In genomic region chr14:100726812-100727564, GRCh38 we compare ENCODE assay signal across 15 cellular contexts. TPM values are rescaled to one million over a fixed set of nuclear protein-coding genes. Genes with fewer than 3 reads are reported as not detected.
DNase-seq lines count a peak whose midpoint lies in the region; ATAC-seq and TF ChIP-seq lines count a peak whose summit lies in the region.
"Had no signal": no experiment of that assay in that cellular context is flagged by ENCODE, and none has a peak within 500 bp of the region (broad histone marks: within the 10 kb centered on the region; RNA-seq: fewer than 3 reads in every experiment).

TSS of gene DLK1 (plus strand) at chr14:100726892. CDS start at chr14:100727069, 177 bp downstream.

- H3K9me3 Mint-ChIP-seq in brain = peaks cover 0 to 9% (median 8%) of the 10 kb centered on the region in 5 experiments
- H3K9me3 Mint-ChIP-seq: activated naive CD8-positive, alpha-beta T cell treated with anti-CD3 and anti-CD28 coated beads, Interleukin-2, amount 50 U/mL, for 24 hours; activated T-helper 1 cell treated with anti-CD3 and anti-CD28 coated beads, Interleukin-12 subunit alpha, Interleukin-12 subunit beta, Interleukin-2, Interleukin-4 antibody, amounts not matched to agents 30 ng/mL and 10 ng/mL and 1 ng/mL, durations not matched to agents 14 hours and 24 hours and 36 hours had no signal

- peak within 1 kb of the TSS in 3 of 5 experiments; percentile 84 to 93 (median 93) for H3K27ac Mint-ChIP-seq in brain
- H3K27ac Mint-ChIP-seq: activated naive CD8-positive, alpha-beta T cell treated with anti-CD3 and anti-CD28 coated beads, Interleukin-2, amount 50 U/mL, for 24 hours; activated T-helper 1 cell treated with anti-CD3 and anti-CD28 coated beads, Interleukin-12 subunit alpha, Interleukin-12 subunit beta, Interleukin-2, Interleukin-4 antibody, amounts not matched to agents 30 ng/mL and 10 ng/mL and 1 ng/mL, durations not matched to agents 14 hours and 24 hours and 36 hours had no signal

- no peak for TF ChIP-seq CTCF in brain (conservative IDR thresholded peaks at IDR 0.05)

- peak within 1 kb of the TSS; percentile 66 to 92 (median 86) for H3K4me3 Mint-ChIP-seq in brain
- H3K4me3 Mint-ChIP-seq: activated naive CD8-positive, alpha-beta T cell treated with anti-CD3 and anti-CD28 coated beads, Interleukin-2, amount 50 U/mL, for 24 hours; activated T-helper 1 cell treated with anti-CD3 and anti-CD28 coated beads, Interleukin-12 subunit alpha, Interleukin-12 subunit beta, Interleukin-2, Interleukin-4 antibody, amounts not matched to agents 30 ng/mL and 10 ng/mL and 1 ng/mL, durations not matched to agents 14 hours and 24 hours and 36 hours had no signal

- peaks cover 14% of the 10 kb centered on the region for H3K36me3 Mint-ChIP-seq in brain

- peak; percentile 66 for DNase-seq in NCI-H146 (lab: John Stamatoyannopoulos, UW)
- DNase-seq in NCI-H146 treated with DMSO at 0.1 percent for 48 hours (lab: John Stamatoyannopoulos, UW; ENCODE audit: unreplicated experiment) = no peak
- peak; percentile 44 for DNase-seq in iPS-NIHi7 (ENCODE audit: extremely low spot score)
- DNase-seq in retina = peak; percentile 53
- no peak for DNase-seq in amygdala (lab: John Stamatoyannopoulos, UW)
- no peak for DNase-seq in hepatic stellate cell (ENCODE audit: low spot score)
- DNase-seq: 8988T; activated naive CD8-positive, alpha-beta T cell treated with anti-CD3 and anti-CD28 coated beads, Interleukin-2, amount 50 U/mL, for 24 hours; C1 segment of cervical spinal cord; T-helper 1 cell; thyroid gland had no signal

- H3K4me1 Mint-ChIP-seq in brain = peaks cover 85% of the 10 kb centered on the region
- H3K4me1 Mint-ChIP-seq: activated naive CD8-positive, alpha-beta T cell treated with anti-CD3 and anti-CD28 coated beads, Interleukin-2, amount 50 U/mL, for 24 hours had no signal

- peaks cover 72% of the 10 kb centered on the region for H3K27me3 Mint-ChIP-seq in brain

- no peak for ATAC-seq in HG03135 (IDR thresholded peaks at IDR 0.05; ENCODE audit: unreplicated experiment)
- ATAC-seq: activated naive CD8-positive, alpha-beta T cell treated with anti-CD3 and anti-CD28 coated beads, Interleukin-2, amount 50 U/mL, for 24 hours; mucosa of descending colon had no signal

RNA-seq across cellular contexts. Expression of gene DLK1, which starts in this region (rescaled TPM):
- 233 TPM for polyA plus RNA-seq in brain (ENCODE audit: insufficient read depth, low read depth, low replicate concordance)

Comparison
In these comparisons a context has a peak if more than half of its experiments do, and no peak if none do; other contexts are left out.
1. DNase-seq: peak in NCI-H146 (single experiment), iPS-NIHi7 (single experiment) and retina (single experiment); none in NCI-H146 treated with DMSO at 0.1 percent for 48 hours (single experiment), amygdala (0 of 56) and hepatic stellate cell (single experiment).